In genomic region chr7:66920256-66920655, GRCh38 we compare ENCODE assay signal across 8 cellular contexts. TPM values are rescaled to one million over a fixed set of nuclear protein-coding genes. Genes with fewer than 3 reads are reported as not detected.
A peak's percentile ranks its signal among the peaks of the same experiment; 100 is the strongest.
DNase-seq lines count a peak whose midpoint lies in the region; ATAC-seq, FAIRE-seq and TF ChIP-seq lines count a peak whose summit lies in the region.

No MANE protein-coding gene starts in this region.

- H3K4me3 Mint-ChIP-seq in MCF 10A (ENCODE audit: unreplicated experiment): peak overlapping the region; percentile 85
- H3K4me3 Mint-ChIP-seq in naive thymus-derived CD8-positive, alpha-beta T cell: peak overlapping the region in 8 of 10 donors; percentile 32 to 86 (median 58)

- H3K27me3 Mint-ChIP-seq in MCF 10A (ENCODE audit: insufficient read depth, unreplicated experiment): no peaks in the 10 kb centered on the region
- peaks cover 0 to 3% (median 0%) of the 10 kb centered on the region in 5 donors for H3K27me3 Mint-ChIP-seq in naive thymus-derived CD8-positive, alpha-beta T cell

- H3K27ac Mint-ChIP-seq in MCF 10A (ENCODE audit: low read depth, unreplicated experiment): peak overlapping the region; percentile 66
- H3K27ac Mint-ChIP-seq in naive thymus-derived CD8-positive, alpha-beta T cell: peak overlapping the region in 9 of 10 donors; percentile 29 to 100 (median 69)

- H3K4me1 Mint-ChIP-seq in MCF 10A (ENCODE audit: insufficient read depth, unreplicated experiment): peaks cover 2% of the 10 kb centered on the region
- peaks cover 12 to 42% (median 36%) of the 10 kb centered on the region in 4 donors for H3K4me1 Mint-ChIP-seq in naive thymus-derived CD8-positive, alpha-beta T cell

- CTCF ChIA-PET in MCF 10A (lab: Yijun Ruan, JAX): interaction anchor here (0.6 to 1.1 kb wide), 2 partner anchors 62 to 844 kb away, joined by 4 read pairs; no protein-coding TSS in a partner anchor

- TF ChIP-seq CTCF in AG10803 (conservative IDR thresholded peaks at IDR 0.05; ENCODE audit: low read length) (no peak), MCF 10A (IDR thresholded peaks at IDR 0.05; ENCODE audit: unreplicated experiment) (no peak)

- no peak for DNase-seq in AG10803 (ENCODE audit: low read depth)
- no peak for DNase-seq in Jurkat, Clone E6-1 (ENCODE audit: low read depth, low spot score)
- no peak for DNase-seq in MCF 10A (ENCODE audit: unreplicated experiment)
- DNase-seq in naive thymus-derived CD8-positive, alpha-beta T cell: no peak
- DNase-seq in GM19239 (ENCODE audit: insufficient read length, low spot score): no peak
- DNase-seq in activated CD4-positive, CD25-positive, alpha-beta regulatory T cell treated with anti-CD3 and anti-CD28 coated beads, Interleukin-2, amount 50 U/mL, for 72 hours: no peak
- DNase-seq in NCI-H748 (lab: John Stamatoyannopoulos, UW; ENCODE audit: unreplicated experiment): no peak

- H3K9me3 Mint-ChIP-seq in MCF 10A (ENCODE audit: unreplicated experiment): no peaks in the 10 kb centered on the region
- no peaks in the 10 kb centered on the region for H3K9me3 Mint-ChIP-seq in naive thymus-derived CD8-positive, alpha-beta T cell

- BruUV-seq in MCF 10A (replicated peaks; lab: Mats Ljungman, UMichigan): no TSS peak

- no peak for ATAC-seq in naive thymus-derived CD8-positive, alpha-beta T cell
- no peak for ATAC-seq in GM18870 (IDR thresholded peaks at IDR 0.05; ENCODE audit: unreplicated experiment)

- H3K36me3 Mint-ChIP-seq in MCF 10A (ENCODE audit: insufficient read depth, unreplicated experiment): peaks cover 15% of the 10 kb centered on the region
- peaks cover 0 to 3% (median under 1%) of the 10 kb centered on the region in 3 donors for H3K36me3 Mint-ChIP-seq in naive thymus-derived CD8-positive, alpha-beta T cell

- POLR2A ChIA-PET in MCF 10A (lab: Yijun Ruan, JAX): interaction anchor here (0.7 to 3.6 kb wide), 4 partner anchors 10 to 76 kb away, joined by 3 to 42 read pairs (median 17); partner anchors contain the start of genes SBDS and TYW1
- POLR2A ChIA-PET in naive thymus-derived CD8-positive, alpha-beta T cell (lab: Charles Lee): interaction anchor here (0.6 to 3.6 kb wide), 13 partner anchors 10 to 1170 kb away, joined by 3 to 50 read pairs (median 4); partner anchors contain the start of genes RABGEF1, SBDS and TYW1

- intact Hi-C loops in MCF 10A (cut with micrococcal nuclease): no loop called here

- FAIRE-seq in GM19239 (lab: Jason Lieb, UNC): no peak

- peak overlapping the region; percentile 98 for H3K4me3 ChIP-seq in AG10803 (ENCODE audit: low read length)
- H3K4me3 ChIP-seq in Jurkat, Clone E6-1 (ENCODE audit: low read length): peak overlapping the region; percentile 61

RNA-seq across cellular contexts. Expression of gene TMEM248, which starts 0.8 kb away (rescaled TPM):
- 45.5 TPM for polyA plus RNA-seq in Jurkat, Clone E6-1 (2012; ENCODE audit: insufficient read depth, insufficient read length)
- total RNA-seq in MCF 10A (2022): 75.7 and 80.0 TPM in 2 replicates
- 10 to 100 TPM; 92.2 to 97.1 TPM for total RNA-seq in naive thymus-derived CD8-positive, alpha-beta T cell
- polyA plus RNA-seq in naive thymus-derived CD8-positive, alpha-beta T cell: 100 to 1,000 TPM in 2 of 3 donors, 10 to 100 TPM in 1; 93.5 to 113 (median 103) TPM
